In the genomic region with DNA sequence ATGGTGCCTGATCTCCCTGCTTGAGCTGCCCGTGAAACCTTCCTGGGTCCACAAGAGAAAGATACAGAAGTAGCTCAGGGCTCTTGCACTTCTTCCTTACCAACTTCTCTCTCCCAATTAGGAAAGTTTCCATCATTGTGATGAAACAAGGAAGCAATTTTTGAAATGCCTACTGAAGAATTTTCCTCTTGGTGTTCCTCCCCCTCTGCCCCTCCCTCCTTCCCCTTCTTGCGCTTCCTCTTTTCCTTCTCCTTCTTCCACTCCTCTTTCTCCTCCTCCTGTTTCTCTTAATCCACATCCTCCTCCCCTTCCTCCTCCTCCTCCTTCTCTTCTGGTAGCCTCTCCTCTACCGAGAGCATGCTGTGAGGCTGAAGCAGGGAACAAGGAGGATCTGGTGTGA, we compare ENCODE assay signal across 29 cellular contexts. TPM values are rescaled to one million over a fixed set of nuclear protein-coding genes. Genes with fewer than 3 reads are reported as not detected.
A peak's percentile ranks its signal among the peaks of the same experiment; 100 is the strongest.
DNase-seq lines count a peak whose midpoint lies in the region; ATAC-seq, FAIRE-seq and TF ChIP-seq lines count a peak whose summit lies in the region.
"Had no signal": no experiment of that assay in that cellular context is flagged by ENCODE, and none has a peak within 500 bp of the region (broad histone marks: within the 10 kb centered on the region; RNA-seq: fewer than 3 reads in every experiment).

No MANE protein-coding gene starts in this region.

- H3K4me1 ChIP-seq in adrenal gland (replicated peaks in 1 of 2) = no peaks in the 10 kb centered on the region
- H3K4me1 ChIP-seq in lower lobe of right lung = no peaks in the 10 kb centered on the region
- no peaks in the 10 kb centered on the region for H3K4me1 ChIP-seq in small intestine (ENCODE audit: control insufficient read depth in 2 of 2, insufficient read depth in 1 of 2, low read depth in 1 of 2, low read length in 1 of 2)
- H3K4me1 ChIP-seq: HAP-1, tibial artery had no signal

- H3K9me3 ChIP-seq in adrenal gland (replicated peaks in 1 of 3) (peaks cover 0 to 12% (median 0%) of the 10 kb centered on the region in 3 donors), lower lobe of right lung (peaks cover 6% of the 10 kb centered on the region), small intestine (ENCODE audit: control insufficient read depth, low read depth) (no peaks in the 10 kb centered on the region)
- H3K9me3 ChIP-seq: HAP-1 had no signal

- intact Hi-C loops in CD14-positive monocyte (cut with micrococcal nuclease) = loop anchor here (5.0 kb wide), 1 partner anchor 37 kb away; a partner anchor contains a TSS
- intact Hi-C loops in adrenal gland (cut with DNase I) = no loop called here
- intact Hi-C loops in lower lobe of right lung (cut with DNase I) = no loop called here

- peak overlapping the region; percentile 85 to 97 (median 93) for H3K27ac Mint-ChIP-seq in CD14-positive monocyte
- H3K27ac Mint-ChIP-seq: activated CD8-positive, alpha-beta T cell treated with anti-CD3 and anti-CD28 coated beads for 36 hours; CD4-positive, alpha-beta memory T cell; nephron progenitor cell; progenitor cell of endocrine pancreas had no signal

- no peak for TF ChIP-seq POLR2A in adrenal gland (IDR thresholded peaks at IDR 0.05)

- peaks cover 2 to 9% of the 10 kb centered on the region in 2 donors for H3K36me3 Mint-ChIP-seq in CD14-positive monocyte

- H3K9me3 Mint-ChIP-seq in CD14-positive monocyte = peaks cover 10 to 19% (median 15%) of the 10 kb centered on the region in 7 donors

- peaks cover 0 to 2% (median 0%) of the 10 kb centered on the region in 3 donors for H3K27me3 Mint-ChIP-seq in CD14-positive monocyte (ENCODE audit: low read depth in 3 of 3)
- H3K27me3 Mint-ChIP-seq: activated CD8-positive, alpha-beta T cell treated with anti-CD3 and anti-CD28 coated beads for 36 hours; progenitor cell of endocrine pancreas had no signal

- 52 to 58% (median 56%) methylated on average over 3 of the region's 3 CpGs for whole genome bisulfite sequencing in adrenal gland, 4 donors
- WGBS in small intestine, 3 donors = 65 to 82% (median 71%) methylated on average over 3 of the region's 3 CpGs

- no peaks in the 10 kb centered on the region for H3K36me3 ChIP-seq in adrenal gland (replicated peaks in 1 of 2)
- H3K36me3 ChIP-seq in lower lobe of right lung = no peaks in the 10 kb centered on the region
- H3K36me3 ChIP-seq in small intestine (ENCODE audit: control insufficient read depth in 2 of 2, insufficient read depth in 2 of 2, low read length in 2 of 2) = no peaks in the 10 kb centered on the region
- H3K36me3 ChIP-seq: HAP-1, tibial artery had no signal

- no peak for FAIRE-seq in small intestine (lab: Jason Lieb, UNC)
- FAIRE-seq: GM12891, kidney had no signal

- H3K4me1 Mint-ChIP-seq in CD14-positive monocyte = peaks cover 78% of the 10 kb centered on the region
- H3K4me1 Mint-ChIP-seq: nephron progenitor cell had no signal

- ATAC-seq in lower lobe of right lung = peak; percentile 46 to 53
- ATAC-seq: activated CD8-positive, alpha-beta T cell treated with anti-CD3 and anti-CD28 coated beads for 36 hours; stimulated activated naive CD8-positive, alpha-beta T cell treated with anti-CD3 and anti-CD28 coated beads, Interleukin-15, Interleukin-2, amounts not matched to agents 100 U/mL and 50 U/mL, for 24 hours had no signal

- TF ChIP-seq CTCF in CD14-positive monocyte (IDR thresholded peaks at IDR 0.05) (no peak), adrenal gland (IDR thresholded peaks at IDR 0.05) (no peak), lower lobe of right lung (IDR thresholded peaks at IDR 0.05) (no peak)

- DNase-seq in CD14-positive monocyte (ENCODE audit: low spot score) (no peak), MV-4-11 (lab: John Stamatoyannopoulos, UW) (peak; percentile 94), adrenal gland (peak in 4 of 7 donors; percentile 14 to 31 (median 28)), lower lobe of right lung (no peak), NCI-H146 (lab: John Stamatoyannopoulos, UW) (no peak), NCI-H2196 (lab: John Stamatoyannopoulos, UW; ENCODE audit: unreplicated experiment) (no peak), COLO668 (lab: John Stamatoyannopoulos, UW; ENCODE audit: unreplicated experiment) (no peak), small intestine (no peak)
- DNase-seq: activated CD8-positive, alpha-beta T cell treated with anti-CD3 and anti-CD28 coated beads for 36 hours; activated gamma-delta T cell treated with Interleukin-2 at 50 U/mL for 16 hours; anterior cingulate cortex; CD4-positive, alpha-beta memory T cell; central memory CD4-positive, alpha-beta T cell; foreskin fibroblast; kidney; midbrain; NCI-H1417; NCI-H2171 treated with DMSO at 0.1 percent for 48 hours; NCI-H748 treated with DMSO at 0.1 percent for 48 hours; nephron progenitor cell; stimulated activated CD4-positive, alpha-beta T cell treated with anti-CD3 and anti-CD28 coated beads, Interleukin-4, amount 100 ng/mL, for 1 hour; stimulated activated naive CD8-positive, alpha-beta T cell treated with anti-CD3 and anti-CD28 coated beads, Interleukin-15, Interleukin-2, amounts not matched to agents 100 U/mL and 50 U/mL, for 24 hours; T-helper 9 cell; tibial artery had no signal

- H3K27ac ChIP-seq in adrenal gland (peak overlapping the region in 1 of 5 donors; percentile 59), lower lobe of right lung (no peak overlapping the region), small intestine (ENCODE audit: low read depth in 1 of 2, low read length in 1 of 2) (no peak overlapping the region)
- H3K27ac ChIP-seq: epithelial cell of prostate, SK-N-MC, tibial artery had no signal

- H3K27me3 ChIP-seq in adrenal gland = no peaks in the 10 kb centered on the region
- H3K27me3 ChIP-seq in lower lobe of right lung (ENCODE audit: low read depth) = no peaks in the 10 kb centered on the region
- no peaks in the 10 kb centered on the region for H3K27me3 ChIP-seq in small intestine (ENCODE audit: control insufficient read depth in 2 of 2, insufficient read depth in 2 of 2, low read length in 2 of 2)
- H3K27me3 ChIP-seq: tibial artery had no signal

- no peak overlapping the region for H3K4me3 ChIP-seq in adrenal gland
- no peak overlapping the region for H3K4me3 ChIP-seq in lower lobe of right lung
- no peak overlapping the region for H3K4me3 ChIP-seq in small intestine (ENCODE audit: low read depth in 1 of 2, low read length in 2 of 2)
- H3K4me3 ChIP-seq: HAP-1, SK-N-MC, tibial artery had no signal

- H3K4me3 Mint-ChIP-seq in CD14-positive monocyte = peak overlapping the region; percentile 51 to 89
- H3K4me3 Mint-ChIP-seq: activated CD8-positive, alpha-beta T cell treated with anti-CD3 and anti-CD28 coated beads for 36 hours; CD4-positive, alpha-beta memory T cell; nephron progenitor cell had no signal

RNA-seq across cellular contexts. Expression of a gene that starts 36.3 kb away (rescaled TPM):
- 100 to 1,000 TPM in 1 of 2 donors, 10 to 100 TPM in 1; 92.9 to 107 TPM for polyA plus RNA-seq in CD14-positive monocyte
- total RNA-seq in adrenal gland = 10 to 100 TPM in 5 of 8 donors, 1 to 10 TPM in 3; 5.2 to 76.9 (median 10.3) TPM
- polyA plus RNA-seq in adrenal gland = 1 to 10 TPM; 2.6 to 5.7 (median 3.4) TPM
- total RNA-seq in lower lobe of right lung = 79.3 TPM
- 10 to 100 TPM in 1 of 3 donors, 1 to 10 TPM in 2; 4.7 to 17.6 (median 6.5) TPM for polyA plus RNA-seq in small intestine

Comparison
In these comparisons a context has a peak if more than half of its experiments do, and no peak if none do; other contexts are left out.
1. DNase-seq: peak in MV-4-11 (single experiment) and adrenal gland (4 of 7); none in CD14-positive monocyte (single experiment), lower lobe of right lung (single experiment), NCI-H146 (single experiment), NCI-H2196 (single experiment), COLO668 (single experiment) and small intestine (single experiment).
2. RNA of a gene that starts 36.3 kb away (polyA plus RNA-seq): 92.9 to 107 TPM in CD14-positive monocyte; 4.7 to 17.6 TPM in small intestine and 2.6 to 5.7 TPM in adrenal gland; every median in the first group is over 4 times any median in the second.
3. intact Hi-C loops: an anchor here in CD14-positive monocyte (5.0 kb wide); none called in adrenal gland and lower lobe of right lung.